Comparison of ENCODE assay signal across 9 cellular contexts in genomic region chr3:119628816-119629445, GRCh38. TPM values are rescaled to one million over a fixed set of nuclear protein-coding genes. Genes with fewer than 3 reads are reported as not detected.
A peak's percentile ranks its signal among the peaks of the same experiment; 100 is the strongest.
DNase-seq lines count a peak whose midpoint lies in the region; ATAC-seq and TF ChIP-seq lines count a peak whose summit lies in the region.
"Had no signal": no experiment of that assay in that cellular context is flagged by ENCODE, and none has a peak within 500 bp of the region (broad histone marks: within the 10 kb centered on the region; RNA-seq: fewer than 3 reads in every experiment).

No MANE protein-coding gene starts in this region.

- H3K4me3 ChIP-seq in breast epithelium (no peak overlapping the region), esophagus squamous epithelium (no peak overlapping the region), uterus (no peak overlapping the region), aorta (ENCODE audit: low read length in 2 of 2) (no peak overlapping the region)
- H3K4me3 ChIP-seq: BLaER1 had no signal

- ATAC-seq in HG03108 (IDR thresholded peaks at IDR 0.05; ENCODE audit: unreplicated experiment) (peak; percentile 23), aorta (ENCODE audit: low FRiP score) (no peak)

- H3K36me3 ChIP-seq in breast epithelium (no peaks in the 10 kb centered on the region), esophagus squamous epithelium (no peaks in the 10 kb centered on the region), uterus (no peaks in the 10 kb centered on the region), aorta (ENCODE audit: control insufficient read depth in 1 of 2, insufficient read depth in 2 of 2, low read length in 1 of 2) (no peaks in the 10 kb centered on the region)
- H3K36me3 ChIP-seq: BLaER1 had no signal

- H3K9me3 ChIP-seq in breast epithelium (no peaks in the 10 kb centered on the region), esophagus squamous epithelium (no peaks in the 10 kb centered on the region), uterus (no peaks in the 10 kb centered on the region), aorta (ENCODE audit: control insufficient read depth, low read length) (peaks cover 2% of the 10 kb centered on the region)
- H3K9me3 ChIP-seq: BLaER1 had no signal

- no peaks in the 10 kb centered on the region for H3K9me3 Mint-ChIP-seq in MCF 10A (ENCODE audit: unreplicated experiment)

- H3K27ac ChIP-seq in breast epithelium (peak overlapping the region; percentile 54 to 58), esophagus squamous epithelium (peak overlapping the region in 3 of 4 donors; percentile 48 to 79 (median 58)), uterus (peak overlapping the region; percentile 17 to 67), aorta (ENCODE audit: low read depth in 1 of 2, low read length in 2 of 2) (peak overlapping the region in 1 of 2 donors; percentile 54)
- H3K27ac ChIP-seq: BLaER1 had no signal

- H3K36me3 Mint-ChIP-seq in MCF 10A (ENCODE audit: insufficient read depth, unreplicated experiment): no peaks in the 10 kb centered on the region

- CTCF ChIA-PET in MCF 10A (lab: Yijun Ruan, JAX): no interaction called here

- intact Hi-C loops in breast epithelium (cut with DNase I; ENCODE audit: low total_unique reads): no loop called here
- intact Hi-C loops in MCF 10A (cut with micrococcal nuclease): no loop called here
- intact Hi-C loops in esophagus squamous epithelium (cut with DNase I): no loop called here
- intact Hi-C loops in uterus (cut with DNase I; ENCODE audit: low total_unique reads): no loop called here
- intact Hi-C loops in aorta (cut with DNase I): loop anchor here in 1 of 2 donors (5.0 kb wide), 1 partner anchor 52 kb away; the partner anchor contains the start of gene ADPRH

- DNase-seq in breast epithelium (ENCODE audit: low spot score in 2 of 2) (no peak), MCF 10A (ENCODE audit: unreplicated experiment) (no peak), esophagus squamous epithelium (lab: John Stamatoyannopoulos, UW) (no peak), uterus (peak in 1 of 2 donors; percentile 41), aorta (no peak), NCI-H1694 (lab: John Stamatoyannopoulos, UW) (no peak), A172 (ENCODE audit: low spot score) (no peak)

- TF ChIP-seq POLR2A in breast epithelium (IDR thresholded peaks at IDR 0.05): no peak
- no peak for TF ChIP-seq POLR2A in esophagus squamous epithelium (IDR thresholded peaks at IDR 0.05)
- TF ChIP-seq POLR2A in uterus (IDR thresholded peaks at IDR 0.05): no peak

- WGBS in esophagus squamous epithelium, 2 donors: 56 to 71% methylated on average over 1 of the region's 1 CpG
- 34 to 39% methylated on average over 1 of the region's 1 CpG for WGBS in aorta, 2 donors

- no peak for TF ChIP-seq CTCF in breast epithelium (IDR thresholded peaks at IDR 0.05)
- no peak for TF ChIP-seq CTCF in MCF 10A (IDR thresholded peaks at IDR 0.05; ENCODE audit: unreplicated experiment)
- no peak for TF ChIP-seq CTCF in esophagus squamous epithelium (IDR thresholded peaks at IDR 0.05)
- TF ChIP-seq CTCF in uterus (IDR thresholded peaks at IDR 0.05): no peak

- peaks cover 9% of the 10 kb centered on the region for H3K4me1 Mint-ChIP-seq in MCF 10A (ENCODE audit: insufficient read depth, unreplicated experiment)

- no peak overlapping the region for H3K4me3 Mint-ChIP-seq in MCF 10A (ENCODE audit: unreplicated experiment)

- POLR2A ChIA-PET in MCF 10A (lab: Yijun Ruan, JAX): no interaction called here

- peaks cover 10% of the 10 kb centered on the region for H3K27me3 Mint-ChIP-seq in MCF 10A (ENCODE audit: insufficient read depth, unreplicated experiment)

- H3K27ac Mint-ChIP-seq in MCF 10A (ENCODE audit: low read depth, unreplicated experiment): no peak overlapping the region

- H3K4me1 ChIP-seq in breast epithelium: no peaks in the 10 kb centered on the region
- peaks cover 0 to 41% (median 22%) of the 10 kb centered on the region in 3 donors for H3K4me1 ChIP-seq in esophagus squamous epithelium
- peaks cover 0 to 14% of the 10 kb centered on the region in 2 donors for H3K4me1 ChIP-seq in uterus
- H3K4me1 ChIP-seq in aorta (ENCODE audit: control insufficient read depth in 1 of 2, insufficient read depth in 2 of 2, low read length in 2 of 2): peaks cover 0 to 3% of the 10 kb centered on the region in 2 donors
- H3K4me1 ChIP-seq: BLaER1 had no signal

- H3K27me3 ChIP-seq in breast epithelium (no peaks in the 10 kb centered on the region), esophagus squamous epithelium (no peaks in the 10 kb centered on the region), uterus (no peaks in the 10 kb centered on the region), aorta (ENCODE audit: control insufficient read depth in 1 of 2, insufficient read depth in 2 of 2, low read length in 1 of 2) (no peaks in the 10 kb centered on the region)
- H3K27me3 ChIP-seq: BLaER1 had no signal

- BruUV-seq in MCF 10A (replicated peaks; lab: Mats Ljungman, UMichigan): no TSS peak

RNA-seq across cellular contexts. Expression of gene PLA1A, which starts 31.2 kb away (rescaled TPM):
- total RNA-seq in breast epithelium (1 to 10 TPM in 2 of 3 donors, under 1 TPM in 1; 0.59 to 4.9 (median 2.1) TPM), MCF 10A (2022) (not detected in 2 replicates), esophagus squamous epithelium (1 to 10 TPM in 1 of 4 donors, under 1 TPM in 2, not detected in 1; 0.41 to 1.5 (median 0.79) TPM), uterus (10 to 100 TPM in 3 of 4 donors, not detected in 1; 11.9 to 37.1 (median 16.5) TPM), aorta (1 to 10 TPM; 2.1 to 5.7 TPM)
- 1 to 10 TPM in 1 of 2 donors, under 1 TPM in 1; 0.50 to 4.0 TPM for polyA plus RNA-seq in aorta
- total RNA-seq in A172 (2014; rRNA removed; shearing (Covaris generic)): not detected in 2 replicates

RNA-seq across cellular contexts. Expression of gene POPDC2, which starts 31.5 kb away (rescaled TPM):
- total RNA-seq in breast epithelium (1 to 10 TPM; 1.1 to 7.9 (median 6.9) TPM), MCF 10A (2022) (0.91 and 0.93 TPM in 2 replicates), esophagus squamous epithelium (1 to 10 TPM in 1 of 4 donors, under 1 TPM in 2, not detected in 1; 0.18 to 3.8 (median 0.91) TPM), uterus (10 to 100 TPM in 1 of 4 donors, 1 to 10 TPM in 3; 4.9 to 35.3 (median 7.9) TPM), aorta (10 to 100 TPM in 1 of 2 donors, 1 to 10 TPM in 1; 9.5 to 11.5 TPM)
- 10 to 100 TPM; 11.0 to 17.5 TPM for polyA plus RNA-seq in aorta
- total RNA-seq in A172 (2014; rRNA removed; shearing (Covaris generic)): not detected in 2 replicates

RNA-seq across cellular contexts. Expression of gene COX17, which starts 48.3 kb away (rescaled TPM):
- total RNA-seq in breast epithelium (10 to 100 TPM; 26.7 to 42.6 (median 33.4) TPM), MCF 10A (2022) (47.9 and 55.4 TPM in 2 replicates), esophagus squamous epithelium (10 to 100 TPM; 10.8 to 33.9 (median 24.6) TPM), uterus (10 to 100 TPM in 2 of 4 donors, 1 to 10 TPM in 2; 3.1 to 56.5 (median 23.1) TPM), aorta (10 to 100 TPM; 43.6 to 47.3 TPM)
- 100 to 1,000 TPM in 1 of 2 donors, 10 to 100 TPM in 1; 74.9 to 170 TPM for polyA plus RNA-seq in aorta
- total RNA-seq in A172 (2014; rRNA removed; shearing (Covaris generic)): 46.2 and 58.3 TPM in 2 replicates

RNA-seq across cellular contexts. Expression of gene ADPRH, which starts 49.6 kb away (rescaled TPM):
- total RNA-seq in breast epithelium (10 to 100 TPM in 1 of 3 donors, 1 to 10 TPM in 2; 5.9 to 10.9 (median 9.8) TPM), MCF 10A (2022) (not detected in 2 replicates), esophagus squamous epithelium (1 to 10 TPM in 3 of 4 donors, under 1 TPM in 1; 0.66 to 5.1 (median 2.9) TPM), uterus (10 to 100 TPM in 2 of 4 donors, 1 to 10 TPM in 2; 2.6 to 14.7 (median 7.1) TPM), aorta (10 to 100 TPM; 13.6 to 13.9 TPM)
- polyA plus RNA-seq in aorta: 1 to 10 TPM; 5.6 to 7.5 TPM
- total RNA-seq in A172 (2014; rRNA removed; shearing (Covaris generic)): 0.21 TPM in 1 of 2 replicates, not detected in the other
